ENCODE assay signal across 21 cellular contexts in genomic region chr5:113367586-113367985, GRCh38.
DNase-seq lines count a peak whose midpoint lies in the region; ATAC-seq, FAIRE-seq and TF ChIP-seq lines count a peak whose summit lies in the region.
"Had no signal": no experiment of that assay in that cellular context is flagged by ENCODE, and none has a peak within 500 bp of the region (broad histone marks: within the 10 kb centered on the region; RNA-seq: fewer than 3 reads in every experiment).

No MANE protein-coding gene starts in this region.

- no peak for TF ChIP-seq RAD21 in K562 (CRISPR knock-in tag; conservative IDR thresholded peaks at IDR 0.05 in 1 of 2, IDR thresholded peaks at IDR 0.05 in 1 of 2)

- H3K9me3 ChIP-seq in BE2C (no peaks in the 10 kb centered on the region), K562 (replicated peaks; ENCODE audit: control insufficient read depth, insufficient read depth, low read depth, low read length) (no peaks in the 10 kb centered on the region), MM.1S (replicated peaks; ENCODE audit: insufficient read depth, low read length) (no peaks in the 10 kb centered on the region)
- H3K9me3 ChIP-seq: Caco-2 had no signal

- H3K36me3 ChIP-seq in BE2C (no peaks in the 10 kb centered on the region), K562 (ENCODE audit: control insufficient read depth, insufficient read depth, low read length) (no peaks in the 10 kb centered on the region), MM.1S (replicated peaks; ENCODE audit: insufficient read depth, low read length) (no peaks in the 10 kb centered on the region)

- ATAC-seq in K562, result peak; percentile 36; the same call in 2 of the 3 replicates
- ATAC-seq: GM12878 had no signal

- BruUV-seq in K562 (replicated peaks; lab: Mats Ljungman, UMichigan), result no TSS peak

- H3K27ac ChIP-seq in K562 (ENCODE audit: extremely low read depth, low read depth, low read length) (no peak overlapping the region), MM.1S (ENCODE audit: low read length) (no peak overlapping the region), RWPE1 (no peak overlapping the region)
- H3K27ac ChIP-seq: HL-60 had no signal

- no peak overlapping the region for H3K4me2 ChIP-seq in K562 (ENCODE audit: insufficient read depth, low read length)
- no peak overlapping the region for H3K4me2 ChIP-seq in MM.1S (ENCODE audit: low read depth, low read length)

- no peaks in the 10 kb centered on the region for H3K9me1 ChIP-seq in K562 (ENCODE audit: control insufficient read depth, insufficient read depth, low read length)

- H3K79me2 ChIP-seq in K562 (ENCODE audit: control insufficient read depth, insufficient read depth, low read length), result no peaks in the 10 kb centered on the region
- no peaks in the 10 kb centered on the region for H3K79me2 ChIP-seq in MM.1S (ENCODE audit: low read length)

- POLR2A ChIA-PET in K562 (lab: Yijun Ruan, JAX), result no interaction called here
- POLR2A ChIA-PET in RWPE1 (lab: Yijun Ruan, JAX; ENCODE audit: low non-redundant PET), result no interaction called here

- WGBS in K562 (ENCODE audit: insufficient coverage, low coverage, missing lambda C conversion rate), result no CpG with 5 or more reads among the region's 1 CpG

- peaks cover 43% of the 10 kb centered on the region for H3K4me1 ChIP-seq in BE2C
- H3K4me1 ChIP-seq in K562 (replicated peaks in 1 of 2; ENCODE audit: control insufficient read depth in 2 of 2, insufficient read depth in 2 of 2, low read length in 2 of 2), result no peaks in the 10 kb centered on the region
- no peaks in the 10 kb centered on the region for H3K4me1 ChIP-seq in MM.1S (ENCODE audit: low read length)
- H3K4me1 ChIP-seq: Caco-2 had no signal

- CTCF ChIA-PET in K562 (lab: Yijun Ruan, JAX; ENCODE audit: low intra/inter-chr PET ratio) (no interaction called here), RWPE1 (lab: Yijun Ruan, JAX) (no interaction called here)

- H2AFZ ChIP-seq in K562 (ENCODE audit: low read depth, low read length) (no peak overlapping the region), MM.1S (ENCODE audit: low read length) (no peak overlapping the region)

- no peak for FAIRE-seq in K562 (lab: Jason Lieb, UNC)
- FAIRE-seq: GM12878, H54, HTR-8/SVneo had no signal

- in situ Hi-C loops in K562 (cut with MboI), result no loop called here

- no peak for TF ChIP-seq EP300 in K562 (IDR thresholded peaks at IDR 0.05; ENCODE audit: low read length)

- no peak for TF ChIP-seq POLR2A in K562 (conservative IDR thresholded peaks at IDR 0.05)

- DNase-seq in BE2C (peak; percentile 75), NCI-H82 treated with DMSO at 0.1 percent for 48 hours (lab: John Stamatoyannopoulos, UW; ENCODE audit: unreplicated experiment) (peak; percentile 10), K562 (ENCODE audit: extremely low read depth in 1 of 4, low spot score in 3 of 4) (peak in 1 of 4 experiments; percentile 6), iPS-NIHi11 (ENCODE audit: low spot score) (peak; percentile 27), activated gamma-delta T cell (lab: John Stamatoyannopoulos, UW) (no peak), MM.1S (no peak), foreskin melanocyte (no peak), RWPE1 (ENCODE audit: low spot score) (no peak)
- DNase-seq: 8988T; Caco-2; CD4-positive, CD25-positive, alpha-beta regulatory T cell; IMR-90; Karpas-422; NCI-H1048; NCI-H2081; OCI-M1; SHP77 treated with DMSO at 0.1 percent for 48 hours had no signal

- no peaks in the 10 kb centered on the region for H4K20me1 ChIP-seq in K562 (replicated peaks; ENCODE audit: control insufficient read depth, insufficient read depth, low read length)
- no peaks in the 10 kb centered on the region for H4K20me1 ChIP-seq in MM.1S (ENCODE audit: insufficient read depth, low read length)

- no peak overlapping the region for H3K4me3 ChIP-seq in BE2C (ENCODE audit: low read depth, low read length)
- H3K4me3 ChIP-seq in K562, result no peak overlapping the region
- H3K4me3 ChIP-seq in MM.1S (ENCODE audit: low read length), result no peak overlapping the region
- H3K4me3 ChIP-seq: GM12878 had no signal

- no peaks in the 10 kb centered on the region for H3K27me3 ChIP-seq in BE2C
- no peaks in the 10 kb centered on the region; a peak in 1 of 5 replicates for H3K27me3 ChIP-seq in K562 (ENCODE audit: control insufficient read depth in 2 of 2, insufficient read depth in 2 of 2, low read length in 2 of 2)
- no peaks in the 10 kb centered on the region for H3K27me3 ChIP-seq in MM.1S (replicated peaks; ENCODE audit: insufficient read depth, low read length)

- no peaks in the 10 kb centered on the region for H3K9me2 ChIP-seq in MM.1S (replicated peaks; ENCODE audit: insufficient read depth, low read length)

- TF ChIP-seq CTCF in BE2C (IDR thresholded peaks at IDR 0.05; ENCODE audit: low read depth, low read length), result peak; percentile 8; the same call in 1 of the 2 replicates
- no peak for TF ChIP-seq CTCF in K562 (IDR thresholded peaks at IDR 0.05 in 2 of 3, conservative IDR thresholded peaks at IDR 0.05 in 1 of 3; ENCODE audit: insufficient read depth in 2 of 3, low read depth in 1 of 3, low read length in 3 of 3)
- TF ChIP-seq CTCF in MM.1S (IDR thresholded peaks at IDR 0.05; ENCODE audit: low read length), result no peak
- TF ChIP-seq CTCF in RWPE1 (conservative IDR thresholded peaks at IDR 0.05; ENCODE audit: low read depth), result no peak

- no peaks in the 10 kb centered on the region for H3F3A ChIP-seq in MM.1S (ENCODE audit: insufficient read depth, low read length)

- intact Hi-C loops in K562 (cut with micrococcal nuclease), result no loop called here

- H3K9ac ChIP-seq in K562 (ENCODE audit: insufficient read depth in 1 of 2, low read depth in 2 of 2, low read length in 2 of 2), result no peak overlapping the region
- H3K9ac ChIP-seq in MM.1S (ENCODE audit: low read length), result no peak overlapping the region

TF ChIP-seq in K562, 482 proteins besides CTCF, POLR2A, EP300 and RAD21 (continues in another document):
- TF ChIP-seq LARP7 (IDR thresholded peaks at IDR 0.05) (no peak), MBD1 (CRISPR knock-in tag; IDR thresholded peaks at IDR 0.05) (no peak), ELK1 (CRISPR knock-in tag; IDR thresholded peaks at IDR 0.05) (no peak), KAT7 (CRISPR knock-in tag; IDR thresholded peaks at IDR 0.05; ENCODE audit: borderline replicate concordance) (no peak), CBFA2T3 (IDR thresholded peaks at IDR 0.05) (peak; percentile 55), ARID1B (IDR thresholded peaks at IDR 0.05) (peak; percentile 19; the same call in 1 of the 2 replicates), SUPT5H (IDR thresholded peaks at IDR 0.05) (no peak), SNRNP70 (optimal IDR thresholded peaks at IDR 0.05; ENCODE audit: low read depth, low read length) (no peak), ELF2 (CRISPR knock-in tag; IDR thresholded peaks at IDR 0.05) (no peak), PBX2 (CRISPR knock-in tag; IDR thresholded peaks at IDR 0.05; ENCODE audit: low read depth) (no peak), PBX2 (tag; conservative IDR thresholded peaks at IDR 0.05; ENCODE audit: low read depth) (peak; percentile 76), RBM34 (IDR thresholded peaks at IDR 0.05; ENCODE audit: borderline replicate concordance, insufficient read depth, low read length) (no peak), E2F5 (CRISPR knock-in tag; IDR thresholded peaks at IDR 0.05) (no peak)

Comparison
In these comparisons a context has a peak if more than half of its experiments do, and no peak if none do; other contexts are left out.
1. DNase-seq: peak in BE2C (single experiment), NCI-H82 treated with DMSO at 0.1 percent for 48 hours (single experiment) and iPS-NIHi11 (single experiment); none in activated gamma-delta T cell (single experiment), MM.1S (single experiment), foreskin melanocyte (single experiment) and RWPE1 (single experiment).